ENCODE assay signal across 1 cellular context in the genomic region with DNA sequence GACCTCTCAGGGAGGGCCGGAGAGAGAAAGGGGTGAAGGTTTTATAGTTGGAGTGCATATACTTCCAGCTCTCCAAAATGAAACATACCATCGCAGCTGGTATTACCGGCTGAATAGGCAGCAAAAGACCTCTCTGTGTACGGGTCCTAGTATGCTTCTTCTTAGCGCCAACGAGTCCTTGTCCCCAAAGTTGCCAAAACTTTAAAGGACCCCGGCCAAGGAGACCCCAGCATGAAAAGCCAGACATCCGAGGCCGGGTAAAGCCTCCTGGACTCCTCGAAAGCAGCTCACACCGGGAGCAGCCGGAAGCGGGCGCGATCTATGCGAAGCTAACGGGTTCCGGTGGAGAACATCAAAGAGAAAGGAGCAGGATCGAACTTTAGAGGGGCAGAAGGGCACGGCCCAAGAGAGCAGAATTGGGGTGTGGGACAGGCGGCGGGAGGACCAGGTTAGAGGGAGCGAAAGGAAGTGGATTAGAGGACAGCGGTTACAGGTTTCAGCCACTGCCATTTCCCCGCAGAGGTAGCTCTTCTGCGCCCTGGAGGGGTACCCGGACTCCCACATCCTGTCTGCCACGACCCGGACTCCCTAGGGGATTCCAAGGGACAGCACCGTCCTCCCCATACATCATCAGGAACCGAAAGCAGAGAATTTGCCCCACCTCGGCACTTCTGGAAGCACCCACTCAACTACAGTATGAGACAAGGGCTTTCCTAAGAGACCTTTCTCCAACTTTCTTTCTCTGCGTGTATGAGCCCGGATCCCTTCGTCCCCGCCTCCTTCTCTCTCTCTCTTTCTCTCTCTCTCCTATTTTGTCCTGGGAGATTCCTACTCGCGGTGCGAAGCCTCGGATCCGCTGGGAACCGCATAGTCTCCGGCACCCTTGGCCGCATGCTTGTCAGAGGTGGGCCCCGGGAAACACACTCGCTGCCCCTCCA.
A peak's percentile ranks its signal among the peaks of the same experiment; 100 is the strongest.
TF ChIP-seq lines count a peak whose summit lies in the region.

No MANE protein-coding gene starts in this region.

TF ChIP-seq in HepG2, 621 proteins besides CTCF, POLR2A, EP300 and RAD21 (continued from another document):
- TF ChIP-seq ZBTB40 (IDR thresholded peaks at IDR 0.05), result no peak
- TF ChIP-seq ZBTB40 (CRISPR knock-in tag; IDR thresholded peaks at IDR 0.05), result no peak
- no peak for TF ChIP-seq SRSF9 (IDR thresholded peaks at IDR 0.05; ENCODE audit: borderline replicate concordance, insufficient read depth, low read depth, low read length, poor library complexity, severe bottlenecking)
- TF ChIP-seq, protein P1, sequence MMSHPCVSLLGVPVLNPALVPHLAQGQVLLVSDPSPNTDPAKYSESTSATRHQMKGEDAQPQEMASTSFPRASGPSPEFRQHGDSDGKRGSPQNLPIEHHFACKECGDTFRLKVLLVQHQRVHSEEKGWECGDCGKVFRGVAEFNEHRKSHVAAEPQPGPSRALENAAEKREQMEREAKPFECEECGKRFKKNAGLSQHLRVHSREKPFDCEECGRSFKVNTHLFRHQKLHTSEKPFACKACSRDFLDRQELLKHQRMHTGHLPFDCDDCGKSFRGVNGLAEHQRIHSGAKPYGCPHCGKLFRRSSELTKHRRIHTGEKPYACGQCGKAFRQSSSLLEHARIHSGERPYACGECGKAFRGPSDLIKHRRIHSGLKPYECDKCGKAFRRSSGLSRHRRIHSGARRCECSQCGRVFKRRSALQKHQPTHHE (CRISPR knock-in tag; IDR thresholded peaks at IDR 0.05; ENCODE audit: borderline replicate concordance), result no peak
- TF ChIP-seq, protein P2, sequence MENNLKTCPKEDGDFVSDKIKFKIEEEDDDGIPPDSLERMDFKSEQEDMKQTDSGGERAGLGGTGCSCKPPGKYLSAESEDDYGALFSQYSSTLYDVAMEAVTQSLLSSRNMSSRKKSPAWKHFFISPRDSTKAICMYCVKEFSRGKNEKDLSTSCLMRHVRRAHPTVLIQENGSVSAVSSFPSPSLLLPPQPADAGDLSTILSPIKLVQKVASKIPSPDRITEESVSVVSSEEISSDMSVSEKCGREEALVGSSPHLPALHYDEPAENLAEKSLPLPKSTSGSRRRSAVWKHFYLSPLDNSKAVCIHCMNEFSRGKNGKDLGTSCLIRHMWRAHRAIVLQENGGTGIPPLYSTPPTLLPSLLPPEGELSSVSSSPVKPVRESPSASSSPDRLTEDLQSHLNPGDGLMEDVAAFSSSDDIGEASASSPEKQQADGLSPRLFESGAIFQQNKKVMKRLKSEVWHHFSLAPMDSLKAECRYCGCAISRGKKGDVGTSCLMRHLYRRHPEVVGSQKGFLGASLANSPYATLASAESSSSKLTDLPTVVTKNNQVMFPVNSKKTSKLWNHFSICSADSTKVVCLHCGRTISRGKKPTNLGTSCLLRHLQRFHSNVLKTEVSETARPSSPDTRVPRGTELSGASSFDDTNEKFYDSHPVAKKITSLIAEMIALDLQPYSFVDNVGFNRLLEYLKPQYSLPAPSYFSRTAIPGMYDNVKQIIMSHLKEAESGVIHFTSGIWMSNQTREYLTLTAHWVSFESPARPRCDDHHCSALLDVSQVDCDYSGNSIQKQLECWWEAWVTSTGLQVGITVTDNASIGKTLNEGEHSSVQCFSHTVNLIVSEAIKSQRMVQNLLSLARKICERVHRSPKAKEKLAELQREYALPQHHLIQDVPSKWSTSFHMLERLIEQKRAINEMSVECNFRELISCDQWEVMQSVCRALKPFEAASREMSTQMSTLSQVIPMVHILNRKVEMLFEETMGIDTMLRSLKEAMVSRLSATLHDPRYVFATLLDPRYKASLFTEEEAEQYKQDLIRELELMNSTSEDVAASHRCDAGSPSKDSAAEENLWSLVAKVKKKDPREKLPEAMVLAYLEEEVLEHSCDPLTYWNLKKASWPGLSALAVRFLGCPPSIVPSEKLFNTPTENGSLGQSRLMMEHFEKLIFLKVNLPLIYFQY (CRISPR knock-in tag; IDR thresholded peaks at IDR 0.05; ENCODE audit: borderline replicate concordance), result no peak
- no peak for TF ChIP-seq ZNF264 (CRISPR knock-in tag; IDR thresholded peaks at IDR 0.05)
- no peak for TF ChIP-seq ZNF724P (CRISPR knock-in tag; IDR thresholded peaks at IDR 0.05; ENCODE audit: borderline replicate concordance)
- TF ChIP-seq, protein P3, sequence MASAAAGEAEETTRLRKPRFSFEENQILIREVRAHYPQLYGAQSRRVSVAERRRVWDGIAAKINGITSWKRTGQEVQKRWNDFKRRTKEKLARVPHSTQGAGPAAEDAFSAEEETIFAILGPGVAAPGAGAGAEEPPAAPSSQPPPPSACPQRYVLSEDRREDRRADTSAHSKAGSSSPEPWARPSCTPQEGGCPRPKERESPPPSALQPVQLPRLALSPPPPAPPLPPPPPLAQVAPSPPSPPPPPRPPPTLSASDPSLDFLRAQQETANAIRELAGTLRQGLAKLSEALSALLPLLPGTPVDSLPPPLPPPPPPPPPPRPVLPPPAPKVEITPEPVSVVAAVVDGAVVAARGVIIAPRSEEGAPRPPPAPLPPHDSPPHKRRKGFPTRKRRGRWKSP (CRISPR knock-in tag; IDR thresholded peaks at IDR 0.05), result peak; percentile 14; the same call in 1 of the 2 replicates
- TF ChIP-seq ZNF772 (CRISPR knock-in tag; IDR thresholded peaks at IDR 0.05), result no peak
